28 cellular contexts compared by ENCODE assay signal in genomic region chr1:84402060-84402459, GRCh38. TPM values are rescaled to one million over a fixed set of nuclear protein-coding genes. Genes with fewer than 3 reads are reported as not detected.
DNase-seq lines count a peak whose midpoint lies in the region; ATAC-seq, FAIRE-seq and TF ChIP-seq lines count a peak whose summit lies in the region.
"Had no signal": no experiment of that assay in that cellular context is flagged by ENCODE, and none has a peak within 500 bp of the region (broad histone marks: within the 10 kb centered on the region; RNA-seq: fewer than 3 reads in every experiment).

No MANE protein-coding gene starts in this region.

- H3K4me3 ChIP-seq in PC-3 (ENCODE audit: low read length): no peak overlapping the region
- H3K4me3 ChIP-seq in epithelial cell of esophagus (ENCODE audit: low read length): no peak overlapping the region
- H3K4me3 ChIP-seq: colonic mucosa, lower lobe of right lung, neural progenitor cell, SJCRH30, suprapubic skin had no signal

- H3K27ac ChIP-seq in PC-3 (ENCODE audit: low read length): no peak overlapping the region
- H3K27ac ChIP-seq: colonic mucosa, lower lobe of right lung, neural progenitor cell, SJCRH30, suprapubic skin had no signal

- no peak overlapping the region for H3K9ac ChIP-seq in PC-3 (ENCODE audit: low read length)
- H3K9ac ChIP-seq: neural progenitor cell had no signal

- H3K79me2 ChIP-seq in PC-3 (ENCODE audit: low read length): no peaks in the 10 kb centered on the region

- H3K4me1 ChIP-seq in PC-3 (ENCODE audit: insufficient read depth, low read length): peaks cover 22% of the 10 kb centered on the region
- H3K4me1 ChIP-seq: colonic mucosa, lower lobe of right lung, SJCRH30, suprapubic skin had no signal

- no peaks in the 10 kb centered on the region for H3K4me1 Mint-ChIP-seq in natural killer cell treated with Interleukin-12 subunit alpha and Interleukin-12 subunit beta and Interleukin-15 and Interleukin-18, amount 100 ng/mL, for 72 hours (ENCODE audit: low read depth in 2 of 2)
- no peaks in the 10 kb centered on the region for H3K4me1 Mint-ChIP-seq in natural killer cell
- H3K4me1 Mint-ChIP-seq in stimulated activated effector memory CD8-positive, alpha-beta T cell treated with anti-CD3 and anti-CD28 coated beads, Interleukin-12 subunit alpha, Interleukin-12 subunit beta, amount 100 ng/mL, for 72 hours: no peaks in the 10 kb centered on the region
- H3K4me1 Mint-ChIP-seq: activated CD4-positive, alpha-beta T cell treated with anti-CD3 and anti-CD28 coated beads, Interleukin-2, amount 10 ng/mL, durations not matched to agents 7 days and 5 days; stimulated activated memory B cell treated with anti-CD40 and anti-IgM and Interleukin-4, amounts not matched to agents 10 μg/mL and 1 μg/mL and 100 μg/mL, for 72 hours had no signal

- H3K36me3 Mint-ChIP-seq in natural killer cell treated with Interleukin-12 subunit alpha and Interleukin-12 subunit beta and Interleukin-15 and Interleukin-18, amount 100 ng/mL, for 72 hours: no peaks in the 10 kb centered on the region
- H3K36me3 Mint-ChIP-seq in natural killer cell: no peaks in the 10 kb centered on the region
- H3K36me3 Mint-ChIP-seq in stimulated activated effector memory CD8-positive, alpha-beta T cell treated with anti-CD3 and anti-CD28 coated beads, Interleukin-12 subunit alpha, Interleukin-12 subunit beta, amount 100 ng/mL, for 72 hours: no peaks in the 10 kb centered on the region
- H3K36me3 Mint-ChIP-seq: brain; neural progenitor cell; stimulated activated memory B cell treated with anti-CD40 and anti-IgM and Interleukin-4, amounts not matched to agents 10 μg/mL and 1 μg/mL and 100 μg/mL, for 72 hours had no signal

- no peak for TF ChIP-seq POLR2A in GM12891 (IDR thresholded peaks at IDR 0.05; ENCODE audit: low read depth, low read length)

- TF ChIP-seq CTCF in natural killer cell (IDR thresholded peaks at IDR 0.05) (no peak), PC-3 (conservative IDR thresholded peaks at IDR 0.05; ENCODE audit: low read depth, low read length) (no peak), epithelial cell of esophagus (IDR thresholded peaks at IDR 0.05; ENCODE audit: insufficient read depth, low read depth, low read length, missing control alignments) (no peak)

- H2AFZ ChIP-seq in PC-3 (ENCODE audit: low read length): no peak overlapping the region
- H2AFZ ChIP-seq: neural progenitor cell had no signal

- no peaks in the 10 kb centered on the region for H3K9me2 ChIP-seq in PC-3 (replicated peaks; ENCODE audit: low read length)

- no peaks in the 10 kb centered on the region for H4K20me1 ChIP-seq in PC-3 (ENCODE audit: low read length)

- H3K27me3 ChIP-seq in PC-3 (ENCODE audit: low read length): no peaks in the 10 kb centered on the region
- H3K27me3 ChIP-seq: colonic mucosa, neural progenitor cell, SJCRH30, suprapubic skin had no signal

- H3K9me3 ChIP-seq in PC-3 (ENCODE audit: low read length): no peaks in the 10 kb centered on the region
- H3K9me3 ChIP-seq: colonic mucosa, lower lobe of right lung, SJCRH30, suprapubic skin had no signal

- intact Hi-C loops in natural killer cell (cut with micrococcal nuclease): no loop called here
- intact Hi-C loops in PC-3 (cut with micrococcal nuclease): no loop called here

- H3K4me3 Mint-ChIP-seq in natural killer cell treated with Interleukin-12 subunit alpha and Interleukin-12 subunit beta and Interleukin-15 and Interleukin-18, amount 100 ng/mL, for 72 hours: no peak overlapping the region
- no peak overlapping the region for H3K4me3 Mint-ChIP-seq in natural killer cell
- H3K4me3 Mint-ChIP-seq in stimulated activated effector memory CD8-positive, alpha-beta T cell treated with anti-CD3 and anti-CD28 coated beads, Interleukin-12 subunit alpha, Interleukin-12 subunit beta, amount 100 ng/mL, for 72 hours: no peak overlapping the region
- H3K4me3 Mint-ChIP-seq: activated CD4-positive, alpha-beta T cell treated with anti-CD3 and anti-CD28 coated beads, Interleukin-2, amount 10 ng/mL, durations not matched to agents 7 days and 5 days; brain; neural progenitor cell; stimulated activated memory B cell treated with anti-CD40 and anti-IgM and Interleukin-4, amounts not matched to agents 10 μg/mL and 1 μg/mL and 100 μg/mL, for 72 hours had no signal

- POLR2A ChIA-PET in PC-3 (lab: Charles Lee; ENCODE audit: unreplicated experiment): no interaction called here

- no peak for DNase-seq in natural killer cell treated with Interleukin-12 subunit alpha and Interleukin-12 subunit beta and Interleukin-15 and Interleukin-18, amount 100 ng/mL, for 72 hours (ENCODE audit: low spot score)
- DNase-seq in natural killer cell (no peak), PC-3 (peak; percentile 68), epithelial cell of esophagus (ENCODE audit: low read depth) (peak; percentile 92), GM12891 (ENCODE audit: insufficient read length, low spot score) (no peak)
- DNase-seq in stimulated activated effector memory CD8-positive, alpha-beta T cell treated with anti-CD3 and anti-CD28 coated beads, Interleukin-12 subunit alpha, Interleukin-12 subunit beta, amount 100 ng/mL, for 72 hours (ENCODE audit: low spot score in 2 of 2): no peak
- DNase-seq in central memory CD4-positive, alpha-beta T cell: no peak
- DNase-seq: ACHN; activated CD4-positive, alpha-beta T cell treated with anti-CD3 and anti-CD28 coated beads, Interleukin-2, amount 10 ng/mL, durations not matched to agents 7 days and 5 days; activated CD8-positive, alpha-beta memory T cell treated with anti-CD3 and anti-CD28 coated beads, Interleukin-2, amount 50 U/mL, for 4 hours; C1 segment of cervical spinal cord; colonic mucosa; foreskin melanocyte; KG1; lower lobe of right lung; NCI-H1694 treated with DMSO at 0.1 percent for 48 hours; SJCRH30 had no signal

- H3K9me3 Mint-ChIP-seq in natural killer cell treated with Interleukin-12 subunit alpha and Interleukin-12 subunit beta and Interleukin-15 and Interleukin-18, amount 100 ng/mL, for 72 hours: no peaks in the 10 kb centered on the region
- no peaks in the 10 kb centered on the region for H3K9me3 Mint-ChIP-seq in natural killer cell
- no peaks in the 10 kb centered on the region for H3K9me3 Mint-ChIP-seq in stimulated activated effector memory CD8-positive, alpha-beta T cell treated with anti-CD3 and anti-CD28 coated beads, Interleukin-12 subunit alpha, Interleukin-12 subunit beta, amount 100 ng/mL, for 72 hours
- H3K9me3 Mint-ChIP-seq: activated T-helper 2 cell treated with anti-CD3 and anti-CD28 coated beads, Interferon-gamma antibody, Interleukin-2, Interleukin-4, amounts not matched to agents 10 μg/mL and 5 μg/mL and 100 μg/mL, durations not matched to agents 14 hours and 24 hours and 36 hours; brain; neural progenitor cell; stimulated activated memory B cell treated with anti-CD40 and anti-IgM and Interleukin-4, amounts not matched to agents 10 μg/mL and 1 μg/mL and 100 μg/mL, for 72 hours had no signal

- ATAC-seq in natural killer cell treated with Interleukin-12 subunit alpha and Interleukin-12 subunit beta and Interleukin-15 and Interleukin-18, amount 100 ng/mL, for 72 hours: peak; percentile 53 to 69
- no peak for ATAC-seq in natural killer cell
- peak; percentile 72 for ATAC-seq in PC-3
- peak; percentile 79 for ATAC-seq in stimulated activated effector memory CD8-positive, alpha-beta T cell treated with anti-CD3 and anti-CD28 coated beads, Interleukin-12 subunit alpha, Interleukin-12 subunit beta, amount 100 ng/mL, for 72 hours
- no peak for ATAC-seq in GM21360 (IDR thresholded peaks at IDR 0.05; ENCODE audit: unreplicated experiment)
- ATAC-seq: lower lobe of right lung; stimulated activated memory B cell treated with anti-CD40 and anti-IgM and Interleukin-4, amounts not matched to agents 10 μg/mL and 1 μg/mL and 100 μg/mL, for 72 hours had no signal

- CTCF ChIA-PET in PC-3 (lab: Charles Lee): no interaction called here

- no peak overlapping the region for H3K4me2 ChIP-seq in PC-3 (ENCODE audit: low read length)

- no TSS peak for BruUV-seq in PC-3 (replicated peaks; lab: Mats Ljungman, UMichigan)

- H3K27me3 Mint-ChIP-seq in natural killer cell treated with Interleukin-12 subunit alpha and Interleukin-12 subunit beta and Interleukin-15 and Interleukin-18, amount 100 ng/mL, for 72 hours: no peaks in the 10 kb centered on the region
- H3K27me3 Mint-ChIP-seq in natural killer cell (ENCODE audit: low read depth in 2 of 2): peaks cover 0 to 3% of the 10 kb centered on the region in 2 donors
- H3K27me3 Mint-ChIP-seq: activated CD4-positive, alpha-beta T cell treated with anti-CD3 and anti-CD28 coated beads, Interleukin-2, amount 10 ng/mL, durations not matched to agents 7 days and 5 days; brain; stimulated activated memory B cell treated with anti-CD40 and anti-IgM and Interleukin-4, amounts not matched to agents 10 μg/mL and 1 μg/mL and 100 μg/mL, for 72 hours had no signal

- H3K36me3 ChIP-seq in PC-3 (ENCODE audit: low read depth, low read length): no peaks in the 10 kb centered on the region
- H3K36me3 ChIP-seq: colonic mucosa, lower lobe of right lung, neural progenitor cell, SJCRH30, suprapubic skin had no signal

- H3K27ac Mint-ChIP-seq in natural killer cell treated with Interleukin-12 subunit alpha and Interleukin-12 subunit beta and Interleukin-15 and Interleukin-18, amount 100 ng/mL, for 72 hours: no peak overlapping the region
- H3K27ac Mint-ChIP-seq in natural killer cell: no peak overlapping the region
- no peak overlapping the region for H3K27ac Mint-ChIP-seq in stimulated activated effector memory CD8-positive, alpha-beta T cell treated with anti-CD3 and anti-CD28 coated beads, Interleukin-12 subunit alpha, Interleukin-12 subunit beta, amount 100 ng/mL, for 72 hours
- H3K27ac Mint-ChIP-seq: activated CD4-positive, alpha-beta T cell treated with anti-CD3 and anti-CD28 coated beads, Interleukin-2, amount 10 ng/mL, durations not matched to agents 7 days and 5 days; activated T-helper 2 cell treated with anti-CD3 and anti-CD28 coated beads, Interferon-gamma antibody, Interleukin-2, Interleukin-4, amounts not matched to agents 10 μg/mL and 5 μg/mL and 100 μg/mL, durations not matched to agents 14 hours and 24 hours and 36 hours; brain; neural progenitor cell; stimulated activated memory B cell treated with anti-CD40 and anti-IgM and Interleukin-4, amounts not matched to agents 10 μg/mL and 1 μg/mL and 100 μg/mL, for 72 hours had no signal

- H3F3A ChIP-seq in PC-3 (ENCODE audit: low read length, unreplicated experiment): no peaks in the 10 kb centered on the region

- no peak for FAIRE-seq in GM12891 (lab: Jason Lieb, UNC)
- FAIRE-seq: GM18507, urothelium cell line had no signal

TF ChIP-seq in GM12891, 5 proteins besides CTCF, POLR2A, EP300 and RAD21:
- TF ChIP-seq SPI1 (IDR thresholded peaks at IDR 0.05; ENCODE audit: low read depth, low read length): no peak
TF ChIP-seq in GM12891: peak in this region for 0.

RNA-seq across cellular contexts. Expression of gene DNASE2B, which starts 3.8 kb away (rescaled TPM):
- total RNA-seq in natural killer cell treated with Interleukin-12 subunit alpha and Interleukin-12 subunit beta and Interleukin-15 and Interleukin-18, amount 100 ng/mL, for 72 hours: not detected
- total RNA-seq in natural killer cell (not detected), PC-3 (2014; rRNA removed) (not detected in 2 replicates)
- not detected for polyA plus RNA-seq in GM12891 (2012; ENCODE audit: low read depth, missing spikeins)
- total RNA-seq: activated CD4-positive, alpha-beta T cell treated with anti-CD3 and anti-CD28 coated beads, Interleukin-2, amount 10 ng/mL, durations not matched to agents 7 days and 5 days; activated T-helper 2 cell treated with anti-CD3 and anti-CD28 coated beads, Interferon-gamma antibody, Interleukin-2, Interleukin-4, amounts not matched to agents 10 μg/mL and 5 μg/mL and 100 μg/mL, durations not matched to agents 14 hours and 24 hours and 36 hours; H4; posterior vena cava; SJCRH30; T-helper 1 cell treated with Interleukin-12 subunit alpha and Interleukin-12 subunit beta and Interleukin-4 antibody, amounts not matched to agents 30 ng/mL and 1 ng/mL, for 36 hours had no signal

Comparison
In these comparisons a context has a peak if more than half of its experiments do, and no peak if none do; other contexts are left out.
1. ATAC-seq: peak in natural killer cell treated with Interleukin-12 subunit alpha and Interleukin-12 subunit beta and Interleukin-15 and Interleukin-18, amount 100 ng/mL, for 72 hours (2 of 2), PC-3 (single experiment) and stimulated activated effector memory CD8-positive, alpha-beta T cell treated with anti-CD3 and anti-CD28 coated beads, Interleukin-12 subunit alpha, Interleukin-12 subunit beta, amount 100 ng/mL, for 72 hours (single experiment); none in natural killer cell (0 of 3) and GM21360 (single experiment).
2. DNase-seq: peak in PC-3 (single experiment) and epithelial cell of esophagus (single experiment); none in natural killer cell treated with Interleukin-12 subunit alpha and Interleukin-12 subunit beta and Interleukin-15 and Interleukin-18, amount 100 ng/mL, for 72 hours (single experiment), natural killer cell (single experiment), stimulated activated effector memory CD8-positive, alpha-beta T cell treated with anti-CD3 and anti-CD28 coated beads, Interleukin-12 subunit alpha, Interleukin-12 subunit beta, amount 100 ng/mL, for 72 hours (0 of 2), central memory CD4-positive, alpha-beta T cell (single experiment) and GM12891 (single experiment).